Comparison of ENCODE assay signal across 2 cellular contexts in the genomic region with DNA sequence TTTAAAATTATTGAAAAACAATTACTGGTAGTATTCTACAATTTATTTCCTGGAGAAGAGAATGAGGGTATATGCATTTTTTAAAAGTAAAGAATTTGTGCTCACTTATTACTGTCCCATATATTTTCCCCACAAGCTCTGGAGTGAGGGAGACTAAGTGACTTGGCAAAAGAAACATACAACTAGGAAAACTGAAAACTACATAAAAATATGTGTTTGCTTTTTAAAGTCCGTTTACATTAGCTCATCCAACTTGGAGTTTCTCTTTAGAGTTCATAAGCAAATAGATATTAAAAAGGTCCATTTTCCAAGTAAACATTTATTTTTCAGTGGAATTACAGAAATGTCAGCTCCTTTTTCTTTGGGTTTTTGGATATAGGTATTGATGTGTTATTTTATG.
TF ChIP-seq lines count a peak whose summit lies in the region.

No MANE protein-coding gene starts in this region.

TF ChIP-seq in A549, 52 proteins besides CTCF, POLR2A, EP300 and RAD21 (continued from another document):
- TF ChIP-seq, protein P1, sequence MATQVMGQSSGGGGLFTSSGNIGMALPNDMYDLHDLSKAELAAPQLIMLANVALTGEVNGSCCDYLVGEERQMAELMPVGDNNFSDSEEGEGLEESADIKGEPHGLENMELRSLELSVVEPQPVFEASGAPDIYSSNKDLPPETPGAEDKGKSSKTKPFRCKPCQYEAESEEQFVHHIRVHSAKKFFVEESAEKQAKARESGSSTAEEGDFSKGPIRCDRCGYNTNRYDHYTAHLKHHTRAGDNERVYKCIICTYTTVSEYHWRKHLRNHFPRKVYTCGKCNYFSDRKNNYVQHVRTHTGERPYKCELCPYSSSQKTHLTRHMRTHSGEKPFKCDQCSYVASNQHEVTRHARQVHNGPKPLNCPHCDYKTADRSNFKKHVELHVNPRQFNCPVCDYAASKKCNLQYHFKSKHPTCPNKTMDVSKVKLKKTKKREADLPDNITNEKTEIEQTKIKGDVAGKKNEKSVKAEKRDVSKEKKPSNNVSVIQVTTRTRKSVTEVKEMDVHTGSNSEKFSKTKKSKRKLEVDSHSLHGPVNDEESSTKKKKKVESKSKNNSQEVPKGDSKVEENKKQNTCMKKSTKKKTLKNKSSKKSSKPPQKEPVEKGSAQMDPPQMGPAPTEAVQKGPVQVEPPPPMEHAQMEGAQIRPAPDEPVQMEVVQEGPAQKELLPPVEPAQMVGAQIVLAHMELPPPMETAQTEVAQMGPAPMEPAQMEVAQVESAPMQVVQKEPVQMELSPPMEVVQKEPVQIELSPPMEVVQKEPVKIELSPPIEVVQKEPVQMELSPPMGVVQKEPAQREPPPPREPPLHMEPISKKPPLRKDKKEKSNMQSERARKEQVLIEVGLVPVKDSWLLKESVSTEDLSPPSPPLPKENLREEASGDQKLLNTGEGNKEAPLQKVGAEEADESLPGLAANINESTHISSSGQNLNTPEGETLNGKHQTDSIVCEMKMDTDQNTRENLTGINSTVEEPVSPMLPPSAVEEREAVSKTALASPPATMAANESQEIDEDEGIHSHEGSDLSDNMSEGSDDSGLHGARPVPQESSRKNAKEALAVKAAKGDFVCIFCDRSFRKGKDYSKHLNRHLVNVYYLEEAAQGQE (IDR thresholded peaks at IDR 0.05) = no peak
- TF ChIP-seq MAZ (IDR thresholded peaks at IDR 0.05; ENCODE audit: borderline replicate concordance, low read depth, low read length) = no peak
- no peak for TF ChIP-seq ZFP36 (IDR thresholded peaks at IDR 0.05; ENCODE audit: borderline replicate concordance, partially characterized antibody)
- TF ChIP-seq CHD2 (IDR thresholded peaks at IDR 0.05; ENCODE audit: low read length, partially characterized antibody) = no peak

TF ChIP-seq in IMR-90, 13 proteins besides CTCF, POLR2A, EP300 and RAD21 (continued from another document):
- TF ChIP-seq BHLHE40 (IDR thresholded peaks at IDR 0.05; ENCODE audit: low read depth, low read length) = no peak
- TF ChIP-seq SMC3 (IDR thresholded peaks at IDR 0.05; ENCODE audit: low read depth, low read length) = no peak
- TF ChIP-seq NFE2L2 (IDR thresholded peaks at IDR 0.05; ENCODE audit: low read depth, low read length) = no peak
- TF ChIP-seq RFX5 (IDR thresholded peaks at IDR 0.05; ENCODE audit: low read depth, low read length) = no peak
- TF ChIP-seq MAZ (IDR thresholded peaks at IDR 0.05; ENCODE audit: borderline replicate concordance, low read depth, low read length) = no peak
- no peak for TF ChIP-seq CEBPB (IDR thresholded peaks at IDR 0.05; ENCODE audit: low read depth, low read length)
- TF ChIP-seq FOS (IDR thresholded peaks at IDR 0.05; ENCODE audit: low read depth, low read length) = no peak
- TF ChIP-seq MXI1 (IDR thresholded peaks at IDR 0.05; ENCODE audit: borderline replicate concordance, low read depth, low read length) = no peak
- TF ChIP-seq CHD1 (IDR thresholded peaks at IDR 0.05; ENCODE audit: low read depth, low read length) = no peak
- TF ChIP-seq MAFK (IDR thresholded peaks at IDR 0.05; ENCODE audit: low read depth, low read length) = no peak
